ENCODE assay signal across 8 cellular contexts in the genomic region with DNA sequence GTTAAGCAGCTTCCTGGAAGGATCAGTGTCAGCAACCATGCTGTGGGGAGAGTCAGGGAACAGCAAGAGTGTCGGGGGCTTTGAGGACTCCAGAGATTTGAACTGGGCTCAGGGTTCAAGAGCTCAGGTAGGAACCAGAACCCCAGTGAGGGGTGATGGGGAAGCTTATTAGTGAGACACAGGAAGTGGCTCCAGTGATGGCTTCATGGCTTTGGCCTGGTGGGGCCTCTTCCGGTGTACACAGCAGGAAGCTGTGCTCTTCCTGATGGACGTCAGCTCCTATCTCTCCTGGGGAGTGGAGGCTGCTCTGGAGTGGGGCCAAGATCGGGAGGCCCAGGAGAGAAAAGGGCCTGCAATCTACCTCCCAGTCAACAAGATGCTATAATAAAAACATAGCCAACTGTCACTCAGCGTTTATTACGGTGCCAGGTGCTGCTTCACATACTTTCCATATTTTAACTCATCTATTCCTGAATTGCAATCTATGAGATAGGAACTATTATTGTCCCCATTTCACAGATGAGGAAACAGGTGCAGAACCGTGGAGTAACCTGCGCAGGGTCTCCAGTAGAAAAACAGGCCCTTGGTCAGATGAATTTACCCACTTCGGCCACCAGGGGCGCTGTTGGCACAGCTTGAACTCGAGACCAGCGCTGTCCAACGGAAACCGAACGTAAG.
DNase-seq lines count a peak whose midpoint lies in the region; ATAC-seq and TF ChIP-seq lines count a peak whose summit lies in the region.

No MANE protein-coding gene starts in this region.

- no peaks in the 10 kb centered on the region for H3K4me1 Mint-ChIP-seq in Caco-2 (ENCODE audit: low read depth, unreplicated experiment)
- peaks cover 6% of the 10 kb centered on the region for H3K4me1 Mint-ChIP-seq in activated naive CD4-positive, alpha-beta T cell treated with anti-CD3 and anti-CD28 coated beads, Interleukin-2, amount 10 ng/mL, durations not matched to agents 7 days and 5 days

- ATAC-seq in HG02884 (IDR thresholded peaks at IDR 0.05; ENCODE audit: unreplicated experiment) (peak; percentile 54), GM21786 (IDR thresholded peaks at IDR 0.05; ENCODE audit: unreplicated experiment) (no peak), HG02973 (IDR thresholded peaks at IDR 0.05; ENCODE audit: unreplicated experiment) (no peak)

- peak in 1 of 2 experiments; percentile 74 for DNase-seq in Caco-2
- DNase-seq in SHP77 treated with DMSO at 0.1 percent for 48 hours (lab: John Stamatoyannopoulos, UW) = peak; percentile 85
- peak; percentile 72 for DNase-seq in activated naive CD4-positive, alpha-beta T cell treated with anti-CD3 and anti-CD28 coated beads, Interleukin-2, amount 10 ng/mL, durations not matched to agents 7 days and 5 days
- peak in 40 of 42 donors; percentile 55 to 89 (median 74) for DNase-seq in head of caudate nucleus
- DNase-seq in prostate gland (ENCODE audit: low spot score) = peak; percentile 49

- CTCF ChIA-PET in Caco-2 (lab: Charles Lee) = interaction anchor here (0.5 to 1.5 kb wide), 4 partner anchors 10 to 243 kb away, joined by 3 to 4 read pairs (median 4); no protein-coding TSS in a partner anchor
- CTCF ChIA-PET in activated naive CD4-positive, alpha-beta T cell treated with anti-CD3 and anti-CD28 coated beads, Interleukin-2, amount 10 ng/mL, durations not matched to agents 7 days and 5 days (lab: Charles Lee) = interaction anchor here (0.9 to 2.5 kb wide), 11 partner anchors 9 to 280 kb away, joined by 3 to 21 read pairs (median 4); no protein-coding TSS in a partner anchor

- H3K27me3 Mint-ChIP-seq in Caco-2 (ENCODE audit: insufficient read depth, unreplicated experiment) = peaks cover 5% of the 10 kb centered on the region
- H3K27me3 Mint-ChIP-seq in activated naive CD4-positive, alpha-beta T cell treated with anti-CD3 and anti-CD28 coated beads, Interleukin-2, amount 10 ng/mL, durations not matched to agents 7 days and 5 days = peaks cover 22% of the 10 kb centered on the region

- no peak overlapping the region for H3K27ac ChIP-seq in prostate gland

- H3K9me3 ChIP-seq in Caco-2 (no peaks in the 10 kb centered on the region), prostate gland (no peaks in the 10 kb centered on the region)

- H3K36me3 Mint-ChIP-seq in Caco-2 (ENCODE audit: insufficient read depth, unreplicated experiment) = no peaks in the 10 kb centered on the region
- H3K36me3 Mint-ChIP-seq in activated naive CD4-positive, alpha-beta T cell treated with anti-CD3 and anti-CD28 coated beads, Interleukin-2, amount 10 ng/mL, durations not matched to agents 7 days and 5 days = no peaks in the 10 kb centered on the region

- TF ChIP-seq POLR2A in prostate gland (IDR thresholded peaks at IDR 0.05) = no peak

- H3K9me3 Mint-ChIP-seq in Caco-2 (ENCODE audit: unreplicated experiment) = no peaks in the 10 kb centered on the region
- H3K9me3 Mint-ChIP-seq in activated naive CD4-positive, alpha-beta T cell treated with anti-CD3 and anti-CD28 coated beads, Interleukin-2, amount 10 ng/mL, durations not matched to agents 7 days and 5 days = no peaks in the 10 kb centered on the region

- no peak overlapping the region for H3K4me3 ChIP-seq in Caco-2 (ENCODE audit: low read depth, low read length)
- no peak overlapping the region for H3K4me3 ChIP-seq in prostate gland

- no peaks in the 10 kb centered on the region for H3K27me3 ChIP-seq in Caco-2 (replicated peaks; ENCODE audit: control insufficient read depth, insufficient read depth, low read length)
- no peaks in the 10 kb centered on the region for H3K27me3 ChIP-seq in prostate gland (replicated peaks; ENCODE audit: insufficient read depth)

- H3K36me3 ChIP-seq in Caco-2 (ENCODE audit: control insufficient read depth, insufficient read depth, low read length) (no peaks in the 10 kb centered on the region), prostate gland (no peaks in the 10 kb centered on the region)

- peak; percentile 86 for TF ChIP-seq CTCF in Caco-2 (IDR thresholded peaks at IDR 0.05; ENCODE audit: insufficient read depth in 1 of 2, low read depth in 1 of 2, low read length in 1 of 2, severe bottlenecking in 1 of 2, unreplicated experiment in 1 of 2)
- TF ChIP-seq CTCF in prostate gland (IDR thresholded peaks at IDR 0.05) = peak; percentile 84 to 94 (median 89)

- no peak overlapping the region for H3K4me3 Mint-ChIP-seq in Caco-2 (ENCODE audit: unreplicated experiment)
- H3K4me3 Mint-ChIP-seq in activated naive CD4-positive, alpha-beta T cell treated with anti-CD3 and anti-CD28 coated beads, Interleukin-2, amount 10 ng/mL, durations not matched to agents 7 days and 5 days = no peak overlapping the region

- POLR2A ChIA-PET in Caco-2 (lab: Charles Lee) = no interaction called here

- no peaks in the 10 kb centered on the region for H3K4me1 ChIP-seq in Caco-2
- H3K4me1 ChIP-seq in prostate gland (replicated peaks) = peaks cover 10% of the 10 kb centered on the region

- BruUV-seq in Caco-2 (replicated peaks; lab: Mats Ljungman, UMichigan) = no TSS peak

- WGBS in prostate gland = 32% methylated on average over 15 of the region's 15 CpGs

- intact Hi-C loops in Caco-2 (cut with micrococcal nuclease; ENCODE audit: unreplicated experiment) = loop anchor here (1.0 kb wide), 1 partner anchor 238 kb away; no protein-coding TSS in a partner anchor
- intact Hi-C loops in head of caudate nucleus (cut with DNase I) = no loop called here
- intact Hi-C loops in prostate gland (cut with DNase I) = loop anchor here (5.0 to 10.0 kb wide), 4 partner anchors 159 to 964 kb away; no protein-coding TSS in a partner anchor

- H3K27ac Mint-ChIP-seq in Caco-2 (ENCODE audit: unreplicated experiment) = no peak overlapping the region
- peak overlapping the region; percentile 54 for H3K27ac Mint-ChIP-seq in activated naive CD4-positive, alpha-beta T cell treated with anti-CD3 and anti-CD28 coated beads, Interleukin-2, amount 10 ng/mL, durations not matched to agents 7 days and 5 days
